Comparison of ENCODE assay signal across 1 cellular context in genomic region chr16:4676826-4677225, GRCh38.
TF ChIP-seq lines count a peak whose summit lies in the region.

No MANE protein-coding gene starts in this region.

TF ChIP-seq in GM23338, 12 proteins besides CTCF, POLR2A, EP300 and RAD21 (continued from another document):
- TF ChIP-seq ETS1 (IDR thresholded peaks at IDR 0.05) (no peak), JUNB (IDR thresholded peaks at IDR 0.05; ENCODE audit: unreplicated experiment) (no peak), STAT1 (IDR thresholded peaks at IDR 0.05; ENCODE audit: unreplicated experiment) (no peak), ZNF462 (CRISPR knock-in tag; IDR thresholded peaks at IDR 0.05) (no peak)
- TF ChIP-seq, protein P1, sequence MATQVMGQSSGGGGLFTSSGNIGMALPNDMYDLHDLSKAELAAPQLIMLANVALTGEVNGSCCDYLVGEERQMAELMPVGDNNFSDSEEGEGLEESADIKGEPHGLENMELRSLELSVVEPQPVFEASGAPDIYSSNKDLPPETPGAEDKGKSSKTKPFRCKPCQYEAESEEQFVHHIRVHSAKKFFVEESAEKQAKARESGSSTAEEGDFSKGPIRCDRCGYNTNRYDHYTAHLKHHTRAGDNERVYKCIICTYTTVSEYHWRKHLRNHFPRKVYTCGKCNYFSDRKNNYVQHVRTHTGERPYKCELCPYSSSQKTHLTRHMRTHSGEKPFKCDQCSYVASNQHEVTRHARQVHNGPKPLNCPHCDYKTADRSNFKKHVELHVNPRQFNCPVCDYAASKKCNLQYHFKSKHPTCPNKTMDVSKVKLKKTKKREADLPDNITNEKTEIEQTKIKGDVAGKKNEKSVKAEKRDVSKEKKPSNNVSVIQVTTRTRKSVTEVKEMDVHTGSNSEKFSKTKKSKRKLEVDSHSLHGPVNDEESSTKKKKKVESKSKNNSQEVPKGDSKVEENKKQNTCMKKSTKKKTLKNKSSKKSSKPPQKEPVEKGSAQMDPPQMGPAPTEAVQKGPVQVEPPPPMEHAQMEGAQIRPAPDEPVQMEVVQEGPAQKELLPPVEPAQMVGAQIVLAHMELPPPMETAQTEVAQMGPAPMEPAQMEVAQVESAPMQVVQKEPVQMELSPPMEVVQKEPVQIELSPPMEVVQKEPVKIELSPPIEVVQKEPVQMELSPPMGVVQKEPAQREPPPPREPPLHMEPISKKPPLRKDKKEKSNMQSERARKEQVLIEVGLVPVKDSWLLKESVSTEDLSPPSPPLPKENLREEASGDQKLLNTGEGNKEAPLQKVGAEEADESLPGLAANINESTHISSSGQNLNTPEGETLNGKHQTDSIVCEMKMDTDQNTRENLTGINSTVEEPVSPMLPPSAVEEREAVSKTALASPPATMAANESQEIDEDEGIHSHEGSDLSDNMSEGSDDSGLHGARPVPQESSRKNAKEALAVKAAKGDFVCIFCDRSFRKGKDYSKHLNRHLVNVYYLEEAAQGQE (IDR thresholded peaks at IDR 0.05; ENCODE audit: unreplicated experiment): no peak
